ENCODE assay signal across 22 cellular contexts in the genomic region with DNA sequence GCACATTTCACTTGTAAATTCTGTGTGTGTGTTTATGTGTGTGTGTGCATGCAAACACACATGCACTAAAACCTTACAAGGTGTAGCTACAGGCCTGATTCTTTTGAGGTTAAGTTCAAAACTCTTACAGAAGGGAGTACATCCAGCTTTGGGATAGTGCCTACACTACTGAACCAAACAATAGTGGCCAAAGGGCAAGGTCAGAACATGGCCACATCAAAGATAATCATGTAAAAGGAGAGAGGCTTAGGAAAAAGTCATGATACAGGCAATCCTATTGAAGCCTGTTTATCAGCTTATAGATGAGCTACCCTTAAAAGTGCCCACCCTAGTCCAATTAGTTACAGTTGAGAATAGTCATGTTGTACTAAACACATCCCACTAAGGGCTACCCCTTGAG.
DNase-seq lines count a peak whose midpoint lies in the region; ATAC-seq, FAIRE-seq and TF ChIP-seq lines count a peak whose summit lies in the region.
"Had no signal": no experiment of that assay in that cellular context is flagged by ENCODE, and none has a peak within 500 bp of the region (broad histone marks: within the 10 kb centered on the region; RNA-seq: fewer than 3 reads in every experiment).

No MANE protein-coding gene starts in this region.

- no peak overlapping the region for H2AFZ ChIP-seq in HepG2 (ENCODE audit: low read length)
- H2AFZ ChIP-seq: GM23338 had no signal

- H3K27ac ChIP-seq in HepG2 (ENCODE audit: extremely low read length, insufficient read depth, low read length) (no peak overlapping the region), right lobe of liver (no peak overlapping the region)
- H3K27ac ChIP-seq: 22Rv1, BLaER1, C4-2B had no signal

- H3K27me3 Mint-ChIP-seq in activated naive CD4-positive, alpha-beta T cell treated with anti-CD3 and anti-CD28 coated beads for 36 hours (ENCODE audit: low read depth), result no peaks in the 10 kb centered on the region
- H3K27me3 Mint-ChIP-seq: B cell; CD4-positive, CD25-positive, alpha-beta regulatory T cell had no signal

- no peaks in the 10 kb centered on the region for H3K4me1 Mint-ChIP-seq in activated naive CD4-positive, alpha-beta T cell treated with anti-CD3 and anti-CD28 coated beads for 36 hours (ENCODE audit: low read depth)
- H3K4me1 Mint-ChIP-seq: B cell; CD4-positive, CD25-positive, alpha-beta regulatory T cell; GM23338 had no signal

- in situ Hi-C loops in HepG2 (cut with HindIII; ENCODE audit: extremely low pct_ligation_motif_present, low pct_unique_long_range_greater_than_20kb), result no loop called here

- H3K9me3 Mint-ChIP-seq in activated naive CD4-positive, alpha-beta T cell treated with anti-CD3 and anti-CD28 coated beads for 36 hours, result peaks cover 1% of the 10 kb centered on the region
- H3K9me3 Mint-ChIP-seq: CD8-positive, alpha-beta T cell had no signal

- TF ChIP-seq EP300 in HepG2 (IDR thresholded peaks at IDR 0.05; ENCODE audit: low read depth in 2 of 2, low read length in 2 of 2), result no peak
- no peak for TF ChIP-seq EP300 in HepG2 (CRISPR knock-in tag; IDR thresholded peaks at IDR 0.05; ENCODE audit: borderline replicate concordance)

- no peaks in the 10 kb centered on the region for H3K79me2 ChIP-seq in HepG2 (ENCODE audit: insufficient read depth, low read length)

- intact Hi-C loops in HepG2 (cut with micrococcal nuclease; ENCODE audit: unreplicated experiment) (no loop called here), right lobe of liver (cut with DNase I) (no loop called here)
- intact Hi-C loops in activated naive CD4-positive, alpha-beta T cell treated with anti-CD3 and anti-CD28 coated beads for 36 hours (cut with micrococcal nuclease), result no loop called here

- BruUV-seq in HepG2 (replicated peaks; lab: Mats Ljungman, UMichigan), result no TSS peak

- FAIRE-seq in HepG2 (lab: Jason Lieb, UNC) (peak; percentile 40), GM12892 (lab: Jason Lieb, UNC) (no peak)
- FAIRE-seq: A204.1, G401.6, GM19239 had no signal

- TF ChIP-seq CTCF in HepG2 (CRISPR knock-in tag; IDR thresholded peaks at IDR 0.05) (no peak), right lobe of liver (IDR thresholded peaks at IDR 0.05) (no peak)

- no peaks in the 10 kb centered on the region for H3K36me3 Mint-ChIP-seq in activated naive CD4-positive, alpha-beta T cell treated with anti-CD3 and anti-CD28 coated beads for 36 hours (ENCODE audit: low read depth)
- H3K36me3 Mint-ChIP-seq: CD4-positive, CD25-positive, alpha-beta regulatory T cell; CD8-positive, alpha-beta T cell had no signal

- H3K4me2 ChIP-seq in HepG2 (ENCODE audit: low read depth, low read length), result no peak overlapping the region
- H3K4me2 ChIP-seq: BLaER1, GM23338 had no signal

- no peak overlapping the region for H3K27ac Mint-ChIP-seq in activated naive CD4-positive, alpha-beta T cell treated with anti-CD3 and anti-CD28 coated beads for 36 hours
- H3K27ac Mint-ChIP-seq: B cell; CD4-positive, CD25-positive, alpha-beta regulatory T cell; CD8-positive, alpha-beta T cell; GM23338; H9 had no signal

- POLR2A ChIA-PET in HepG2 (lab: Yijun Ruan, JAX), result no interaction called here

- CTCF ChIA-PET in HepG2 (lab: Yijun Ruan, JAX; ENCODE audit: low intra/inter-chr PET ratio, low total read pairs), result no interaction called here
- CTCF ChIA-PET in activated naive CD4-positive, alpha-beta T cell treated with anti-CD3 and anti-CD28 coated beads for 36 hours (lab: Charles Lee), result interaction anchor here (0.7 kb wide), 1 partner anchor 106 kb away, joined by 3 read pairs; no protein-coding TSS in a partner anchor

- H3K9ac ChIP-seq in HepG2 (ENCODE audit: insufficient read depth, low read depth, low read length), result no peak overlapping the region
- H3K9ac ChIP-seq: BLaER1 had no signal

- H4K20me1 ChIP-seq in HepG2 (ENCODE audit: insufficient read depth, low read length), result no peaks in the 10 kb centered on the region
- H4K20me1 ChIP-seq: BLaER1 had no signal

- no peak; the same call in 2 of the 3 replicates for ATAC-seq in HepG2
- no peak for ATAC-seq in right lobe of liver
- ATAC-seq: CD8-positive, alpha-beta T cell; GM23338; HCT116 had no signal

- H3K27me3 ChIP-seq in HepG2 (ENCODE audit: control insufficient read depth in 1 of 2, insufficient read depth in 2 of 2, low read length in 2 of 2), result no peaks in the 10 kb centered on the region
- H3K27me3 ChIP-seq in right lobe of liver, result no peaks in the 10 kb centered on the region
- H3K27me3 ChIP-seq: BLaER1 had no signal

- TF ChIP-seq POLR2A in HepG2 (IDR thresholded peaks at IDR 0.05; ENCODE audit: insufficient read depth in 1 of 2, low read depth in 2 of 2, low read length in 2 of 2), result no peak
- no peak for TF ChIP-seq POLR2A in right lobe of liver (IDR thresholded peaks at IDR 0.05)
- TF ChIP-seq POLR2A in GM12892 (IDR thresholded peaks at IDR 0.05; ENCODE audit: low read depth, low read length), result no peak

- DNase-seq in HepG2 (ENCODE audit: low spot score) (peak; percentile 10), right lobe of liver (no peak), astrocyte of the hippocampus (ENCODE audit: low read depth, low spot score) (peak; percentile 15), renal cortical epithelial cell (ENCODE audit: low read depth) (peak; percentile 2), pons (ENCODE audit: low spot score) (no peak), GM12892 (ENCODE audit: insufficient read length) (no peak)
- no peak for DNase-seq in activated naive CD4-positive, alpha-beta T cell treated with anti-CD3 and anti-CD28 coated beads for 36 hours
- DNase-seq: Caco-2; CD4-positive, CD25-positive, alpha-beta regulatory T cell; CD8-positive, alpha-beta T cell; DMS153; DND-41; H9 had no signal

- H3K4me3 Mint-ChIP-seq in activated naive CD4-positive, alpha-beta T cell treated with anti-CD3 and anti-CD28 coated beads for 36 hours, result no peak overlapping the region
- H3K4me3 Mint-ChIP-seq: B cell; CD4-positive, CD25-positive, alpha-beta regulatory T cell; CD8-positive, alpha-beta T cell; GM23338; H9 had no signal

- H3K36me3 ChIP-seq in HepG2 (replicated peaks in 1 of 2; ENCODE audit: control insufficient read depth in 1 of 2, insufficient read depth in 2 of 2, low read length in 2 of 2) (no peaks in the 10 kb centered on the region), right lobe of liver (no peaks in the 10 kb centered on the region)
- H3K36me3 ChIP-seq: BLaER1 had no signal

- no peak for TF ChIP-seq RAD21 in HepG2 (CRISPR knock-in tag; IDR thresholded peaks at IDR 0.05)

- peaks cover 10% of the 10 kb centered on the region for H3K4me1 ChIP-seq in HepG2 (ENCODE audit: insufficient read depth, low read length)
- no peaks in the 10 kb centered on the region for H3K4me1 ChIP-seq in right lobe of liver
- H3K4me1 ChIP-seq: Caco-2 had no signal

- H3K9me3 ChIP-seq in HepG2 (ENCODE audit: low read length) (no peaks in the 10 kb centered on the region), right lobe of liver (no peaks in the 10 kb centered on the region)
- H3K9me3 ChIP-seq: BLaER1, Caco-2 had no signal

- no peak overlapping the region for H3K4me3 ChIP-seq in HepG2 (replicated peaks in 1 of 3; ENCODE audit: insufficient read depth in 1 of 3, low read depth in 2 of 3, low read length in 3 of 3)
- H3K4me3 ChIP-seq in right lobe of liver, result no peak overlapping the region
- H3K4me3 ChIP-seq: BLaER1, GM23338 had no signal

TF ChIP-seq in HepG2, 621 proteins besides CTCF, POLR2A, EP300 and RAD21:
- TF ChIP-seq SOX5 (CRISPR knock-in tag; IDR thresholded peaks at IDR 0.05; ENCODE audit: borderline replicate concordance) (peak; percentile 55; the same call in 1 of the 2 replicates), SOX13 (IDR thresholded peaks at IDR 0.05) (no peak), SOX13 (CRISPR knock-in tag; conservative IDR thresholded peaks at IDR 0.05 in 1 of 2, IDR thresholded peaks at IDR 0.05 in 1 of 2) (peak in 1 of 2 experiments; percentile 70; a peak in 2 of 4 replicates), TCF7 (IDR thresholded peaks at IDR 0.05; ENCODE audit: low read depth) (peak; percentile 28; the same call in 1 of the 2 replicates)
- TF ChIP-seq, protein P1, sequence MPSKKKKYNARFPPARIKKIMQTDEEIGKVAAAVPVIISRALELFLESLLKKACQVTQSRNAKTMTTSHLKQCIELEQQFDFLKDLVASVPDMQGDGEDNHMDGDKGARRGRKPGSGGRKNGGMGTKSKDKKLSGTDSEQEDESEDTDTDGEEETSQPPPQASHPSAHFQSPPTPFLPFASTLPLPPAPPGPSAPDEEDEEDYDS (CRISPR knock-in tag; IDR thresholded peaks at IDR 0.05), result no peak

Comparison
In these comparisons a context has a peak if more than half of its experiments do, and no peak if none do; other contexts are left out.
1. DNase-seq: peak in HepG2 (single experiment), astrocyte of the hippocampus (single experiment) and renal cortical epithelial cell (single experiment); none in right lobe of liver (0 of 3), activated naive CD4-positive, alpha-beta T cell treated with anti-CD3 and anti-CD28 coated beads for 36 hours (single experiment), pons (single experiment) and GM12892 (single experiment).